In genomic region chr1:90826024-90826423, GRCh38 we compare ENCODE assay signal across 40 cellular contexts.
"Had no signal": no experiment of that assay in that cellular context is flagged by ENCODE, and none has a peak within 500 bp of the region (broad histone marks: within the 10 kb centered on the region; RNA-seq: fewer than 3 reads in every experiment).

No MANE protein-coding gene starts in this region.

- H3K4me3 ChIP-seq: adrenal gland, ascending aorta, body of pancreas, breast epithelium, cardiac muscle cell had no signal

- DNase-seq: activated effector memory CD4-positive, alpha-beta T cell treated with anti-CD3 and anti-CD28 coated beads, Interleukin-2, amount 50 U/mL, for 16 hours; activated effector memory CD4-positive, alpha-beta T cell treated with Interleukin-2 at 50 U/mL for 16 hours; activated gamma-delta T cell; activated gamma-delta T cell treated with Interleukin-2 at 50 U/mL for 16 hours; activated naive CD4-positive, alpha-beta T cell; activated naive CD4-positive, alpha-beta T cell treated with anti-CD3 and anti-CD28 coated beads for 36 hours; activated naive CD4-positive, alpha-beta T cell treated with anti-CD3 and anti-CD28 coated beads, Interleukin-2, amount 10 ng/mL, durations not matched to agents 7 days and 5 days; activated naive CD4-positive, alpha-beta T cell treated with anti-CD3 and anti-CD28 coated beads, Interleukin-2, amount 50 U/mL, for 16 hours; activated naive CD4-positive, alpha-beta T cell treated with Interleukin-2 at 50 U/mL for 16 hours; activated naive CD8-positive, alpha-beta T cell treated with anti-CD3 and anti-CD28 coated beads for 36 hours; activated naive CD8-positive, alpha-beta T cell treated with anti-CD3 and anti-CD28 coated beads, Interleukin-2, amount 10 ng/mL, durations not matched to agents 7 days and 5 days; activated naive CD8-positive, alpha-beta T cell treated with anti-CD3 and anti-CD28 coated beads, Interleukin-2, amount 50 U/mL, for 24 hours; activated T-cell treated with anti-CD3 and anti-CD28 coated beads, Interleukin-2, amount 50 U/mL, for 1 hour; activated T-cell treated with anti-CD3 and anti-CD28 coated beads, Interleukin-2, amount 50 U/mL, for 24 hours; activated T-cell treated with anti-CD3 and anti-CD28 coated beads, Interleukin-2, amount 50 U/mL, for 4 hours; activated T-cell treated with anti-CD3 and anti-CD28 coated beads, Interleukin-2, amount 50 U/mL, for 48 hours; activated T-cell treated with anti-CD3 and anti-CD28 coated beads, Interleukin-2, amount 50 U/mL, for 72 hours; adrenal gland; amniotic stem cell; amygdala; anterior cingulate cortex; aorta; body of pancreas; brain microvascular endothelial cell; caudate nucleus; central memory CD4-positive, alpha-beta T cell; cerebellar nuclear complex had no signal

- H3K4me1 Mint-ChIP-seq: activated naive CD4-positive, alpha-beta T cell treated with anti-CD3 and anti-CD28 coated beads, Interleukin-2, amount 10 ng/mL, durations not matched to agents 7 days and 5 days; activated naive CD4-positive, alpha-beta T cell treated with anti-CD3 and anti-CD28 coated beads, Interleukin-2, amount 50 U/mL, for 24 hours; activated naive CD8-positive, alpha-beta T cell treated with anti-CD3 and anti-CD28 coated beads for 36 hours; activated naive CD8-positive, alpha-beta T cell treated with anti-CD3 and anti-CD28 coated beads, Interleukin-2, amount 10 ng/mL, durations not matched to agents 7 days and 5 days; activated naive CD8-positive, alpha-beta T cell treated with anti-CD3 and anti-CD28 coated beads, Interleukin-2, amount 50 U/mL, for 24 hours; activated T-helper 17 cell treated with anti-CD3 and anti-CD28 coated beads, Interleukin-2, amount 50 U/mL, for 72 hours; brain; central memory CD8-positive, alpha-beta T cell had no signal

- H3K9me3 ChIP-seq: adrenal gland, ascending aorta, body of pancreas, breast epithelium had no signal

- H3K4me3 Mint-ChIP-seq: activated naive CD4-positive, alpha-beta T cell treated with anti-CD3 and anti-CD28 coated beads for 36 hours; activated naive CD4-positive, alpha-beta T cell treated with anti-CD3 and anti-CD28 coated beads, Interleukin-2, amount 10 ng/mL, durations not matched to agents 7 days and 5 days; activated naive CD4-positive, alpha-beta T cell treated with anti-CD3 and anti-CD28 coated beads, Interleukin-2, amount 50 U/mL, for 24 hours; activated naive CD8-positive, alpha-beta T cell; activated naive CD8-positive, alpha-beta T cell treated with anti-CD3 and anti-CD28 coated beads for 36 hours; activated naive CD8-positive, alpha-beta T cell treated with anti-CD3 and anti-CD28 coated beads, Interleukin-2, amount 10 ng/mL, durations not matched to agents 7 days and 5 days; activated naive CD8-positive, alpha-beta T cell treated with anti-CD3 and anti-CD28 coated beads, Interleukin-2, amount 50 U/mL, for 24 hours; activated T-cell treated with anti-CD3 and anti-CD28 coated beads, Interleukin-2, amount 50 U/mL, for 24 hours; activated T-cell treated with anti-CD3 and anti-CD28 coated beads, Interleukin-2, amount 50 U/mL, for 4 hours; activated T-cell treated with anti-CD3 and anti-CD28 coated beads, Interleukin-2, amount 50 U/mL, for 72 hours; activated T-helper 1 cell treated with anti-CD3 and anti-CD28 coated beads, Interleukin-12 subunit alpha, Interleukin-12 subunit beta, Interleukin-2, Interleukin-4 antibody, amounts not matched to agents 30 ng/mL and 10 ng/mL and 1 ng/mL, durations not matched to agents 14 hours and 24 hours and 36 hours; activated T-helper 17 cell treated with anti-CD3 and anti-CD28 coated beads, Interleukin-2, amount 50 U/mL, for 72 hours; brain; central memory CD8-positive, alpha-beta T cell had no signal

- H3K9me3 Mint-ChIP-seq: activated naive CD4-positive, alpha-beta T cell treated with anti-CD3 and anti-CD28 coated beads for 36 hours; activated naive CD4-positive, alpha-beta T cell treated with anti-CD3 and anti-CD28 coated beads, Interleukin-2, amount 10 ng/mL, durations not matched to agents 7 days and 5 days; activated naive CD4-positive, alpha-beta T cell treated with anti-CD3 and anti-CD28 coated beads, Interleukin-2, amount 50 U/mL, for 24 hours; activated naive CD4-positive, alpha-beta T cell treated with anti-CD3 and anti-CD28 coated beads, Interleukin-2, amount 50 U/mL, for 72 hours; activated naive CD8-positive, alpha-beta T cell treated with anti-CD3 and anti-CD28 coated beads for 36 hours; activated naive CD8-positive, alpha-beta T cell treated with anti-CD3 and anti-CD28 coated beads, Interleukin-2, amount 10 ng/mL, durations not matched to agents 7 days and 5 days; activated naive CD8-positive, alpha-beta T cell treated with anti-CD3 and anti-CD28 coated beads, Interleukin-2, amount 50 U/mL, for 24 hours; activated T-cell treated with anti-CD3 and anti-CD28 coated beads, Interleukin-2, amount 50 U/mL, for 24 hours; activated T-cell treated with anti-CD3 and anti-CD28 coated beads, Interleukin-2, amount 50 U/mL, for 4 hours; activated T-cell treated with anti-CD3 and anti-CD28 coated beads, Interleukin-2, amount 50 U/mL, for 72 hours; activated T-helper 1 cell treated with anti-CD3 and anti-CD28 coated beads, Interleukin-12 subunit alpha, Interleukin-12 subunit beta, Interleukin-2, Interleukin-4 antibody, amounts not matched to agents 30 ng/mL and 10 ng/mL and 1 ng/mL, durations not matched to agents 14 hours and 24 hours and 36 hours; activated T-helper 17 cell treated with anti-CD3 and anti-CD28 coated beads, Interleukin-2, amount 50 U/mL, for 72 hours; activated T-helper 2 cell treated with anti-CD3 and anti-CD28 coated beads, Interferon-gamma antibody, Interleukin-2, Interleukin-4, amounts not matched to agents 10 μg/mL and 5 μg/mL and 100 μg/mL, durations not matched to agents 14 hours and 24 hours and 36 hours; brain; central memory CD8-positive, alpha-beta T cell had no signal

- H3K27ac ChIP-seq: adrenal gland, ascending aorta, body of pancreas, brain microvascular endothelial cell, breast epithelium, cardiac muscle cell had no signal

- H3K4me1 ChIP-seq: adrenal gland, ascending aorta, body of pancreas, breast epithelium had no signal

- H3K27me3 ChIP-seq: adrenal gland, ascending aorta, body of pancreas, breast epithelium had no signal

- FAIRE-seq: astrocyte, bronchial epithelial cell had no signal

- H3K27ac Mint-ChIP-seq: activated naive CD4-positive, alpha-beta T cell treated with anti-CD3 and anti-CD28 coated beads for 36 hours; activated naive CD4-positive, alpha-beta T cell treated with anti-CD3 and anti-CD28 coated beads, Interleukin-2, amount 10 ng/mL, durations not matched to agents 7 days and 5 days; activated naive CD4-positive, alpha-beta T cell treated with anti-CD3 and anti-CD28 coated beads, Interleukin-2, amount 50 U/mL, for 24 hours; activated naive CD4-positive, alpha-beta T cell treated with anti-CD3 and anti-CD28 coated beads, Interleukin-2, amount 50 U/mL, for 72 hours; activated naive CD8-positive, alpha-beta T cell; activated naive CD8-positive, alpha-beta T cell treated with anti-CD3 and anti-CD28 coated beads for 36 hours; activated naive CD8-positive, alpha-beta T cell treated with anti-CD3 and anti-CD28 coated beads, Interleukin-2, amount 10 ng/mL, durations not matched to agents 7 days and 5 days; activated naive CD8-positive, alpha-beta T cell treated with anti-CD3 and anti-CD28 coated beads, Interleukin-2, amount 50 U/mL, for 24 hours; activated T-cell treated with anti-CD3 and anti-CD28 coated beads, Interleukin-2, amount 50 U/mL, for 24 hours; activated T-cell treated with anti-CD3 and anti-CD28 coated beads, Interleukin-2, amount 50 U/mL, for 72 hours; activated T-helper 1 cell treated with anti-CD3 and anti-CD28 coated beads, Interleukin-12 subunit alpha, Interleukin-12 subunit beta, Interleukin-2, Interleukin-4 antibody, amounts not matched to agents 30 ng/mL and 10 ng/mL and 1 ng/mL, durations not matched to agents 14 hours and 24 hours and 36 hours; activated T-helper 17 cell treated with anti-CD3 and anti-CD28 coated beads, Interleukin-2, amount 50 U/mL, for 72 hours; activated T-helper 2 cell treated with anti-CD3 and anti-CD28 coated beads, Interferon-gamma antibody, Interleukin-2, Interleukin-4, amounts not matched to agents 10 μg/mL and 5 μg/mL and 100 μg/mL, durations not matched to agents 14 hours and 24 hours and 36 hours; brain had no signal

- ATAC-seq: activated naive CD4-positive, alpha-beta T cell treated with anti-CD3 and anti-CD28 coated beads, Interleukin-2, amount 50 U/mL, for 72 hours; activated naive CD8-positive, alpha-beta T cell treated with anti-CD3 and anti-CD28 coated beads, Interleukin-2, amount 50 U/mL, for 24 hours; activated T-cell treated with anti-CD3 and anti-CD28 coated beads, Interleukin-2, amount 50 U/mL, for 4 hours; activated T-cell treated with anti-CD3 and anti-CD28 coated beads, Interleukin-2, amount 50 U/mL, for 72 hours; activated T-helper 17 cell treated with anti-CD3 and anti-CD28 coated beads, Interleukin-2, amount 50 U/mL, for 72 hours; body of pancreas had no signal

- H3K36me3 Mint-ChIP-seq: activated naive CD4-positive, alpha-beta T cell treated with anti-CD3 and anti-CD28 coated beads, Interleukin-2, amount 10 ng/mL, durations not matched to agents 7 days and 5 days; activated naive CD4-positive, alpha-beta T cell treated with anti-CD3 and anti-CD28 coated beads, Interleukin-2, amount 50 U/mL, for 24 hours; activated naive CD4-positive, alpha-beta T cell treated with anti-CD3 and anti-CD28 coated beads, Interleukin-2, amount 50 U/mL, for 72 hours; activated naive CD8-positive, alpha-beta T cell; activated naive CD8-positive, alpha-beta T cell treated with anti-CD3 and anti-CD28 coated beads for 36 hours; activated naive CD8-positive, alpha-beta T cell treated with anti-CD3 and anti-CD28 coated beads, Interleukin-2, amount 10 ng/mL, durations not matched to agents 7 days and 5 days; brain had no signal

- H3K36me3 ChIP-seq: adrenal gland, ascending aorta, brain microvascular endothelial cell, breast epithelium, cardiac muscle cell had no signal
